ENCODE assay signal across 1 cellular context in the genomic region with DNA sequence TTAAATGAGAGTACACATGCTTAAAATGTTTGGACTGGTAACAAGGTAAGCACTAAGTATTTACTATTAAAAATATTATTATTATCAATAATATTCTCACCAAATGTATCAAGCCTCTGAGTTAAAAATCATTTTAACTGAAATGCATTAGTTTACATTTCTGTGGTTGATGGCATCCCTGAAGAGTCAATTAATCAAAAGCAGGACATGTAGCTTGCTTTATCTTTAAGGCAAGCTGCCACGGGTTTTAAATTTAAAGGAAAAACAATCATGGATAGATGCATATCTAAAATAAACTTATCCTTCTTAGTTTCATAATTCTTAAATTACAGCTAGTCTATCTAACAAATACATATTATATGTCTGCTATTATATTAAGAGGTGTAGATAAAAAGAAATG.
TF ChIP-seq lines count a peak whose summit lies in the region.

No MANE protein-coding gene starts in this region.

TF ChIP-seq in IMR-90, 13 proteins besides CTCF, POLR2A, EP300 and RAD21 (continued from another document):
- TF ChIP-seq FOS (IDR thresholded peaks at IDR 0.05; ENCODE audit: low read depth, low read length) (no peak), CHD1 (IDR thresholded peaks at IDR 0.05; ENCODE audit: low read depth, low read length) (no peak), MAZ (IDR thresholded peaks at IDR 0.05; ENCODE audit: borderline replicate concordance, low read depth, low read length) (no peak), RFX5 (IDR thresholded peaks at IDR 0.05; ENCODE audit: low read depth, low read length) (no peak), SMC3 (IDR thresholded peaks at IDR 0.05; ENCODE audit: low read depth, low read length) (no peak), MAFK (IDR thresholded peaks at IDR 0.05; ENCODE audit: low read depth, low read length) (no peak), CEBPB (IDR thresholded peaks at IDR 0.05; ENCODE audit: low read depth, low read length) (no peak), BHLHE40 (IDR thresholded peaks at IDR 0.05; ENCODE audit: low read depth, low read length) (no peak), ELK1 (IDR thresholded peaks at IDR 0.05; ENCODE audit: borderline replicate concordance, low read depth, low read length) (no peak)
- TF ChIP-seq, protein P1, sequence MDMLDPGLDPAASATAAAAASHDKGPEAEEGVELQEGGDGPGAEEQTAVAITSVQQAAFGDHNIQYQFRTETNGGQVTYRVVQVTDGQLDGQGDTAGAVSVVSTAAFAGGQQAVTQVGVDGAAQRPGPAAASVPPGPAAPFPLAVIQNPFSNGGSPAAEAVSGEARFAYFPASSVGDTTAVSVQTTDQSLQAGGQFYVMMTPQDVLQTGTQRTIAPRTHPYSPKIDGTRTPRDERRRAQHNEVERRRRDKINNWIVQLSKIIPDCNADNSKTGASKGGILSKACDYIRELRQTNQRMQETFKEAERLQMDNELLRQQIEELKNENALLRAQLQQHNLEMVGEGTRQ (IDR thresholded peaks at IDR 0.05; ENCODE audit: low read depth, low read length): no peak
